In the genomic region with DNA sequence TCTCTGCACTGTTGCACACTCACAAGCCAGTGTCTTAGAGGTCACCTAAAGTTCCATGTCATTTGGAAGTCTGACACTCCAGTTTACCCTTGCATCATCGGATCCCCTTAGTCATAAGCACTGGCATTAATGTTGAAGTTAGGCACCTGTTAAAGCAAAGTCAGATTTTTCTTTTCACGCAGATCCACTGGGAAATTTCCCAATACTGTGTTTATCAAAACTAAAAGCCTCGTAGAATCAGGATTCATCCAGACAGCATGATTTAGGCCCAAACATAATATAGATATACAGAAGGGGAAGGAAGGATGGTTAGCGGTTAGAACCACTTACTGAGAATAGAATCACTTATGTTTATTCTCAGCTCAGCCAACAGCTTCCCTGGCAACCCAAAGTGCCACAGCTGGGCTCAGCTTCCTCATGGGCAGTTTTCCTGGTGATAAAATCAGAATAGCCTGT, we compare ENCODE assay signal across 9 cellular contexts. TPM values are rescaled to one million over a fixed set of nuclear protein-coding genes. Genes with fewer than 3 reads are reported as not detected.
DNase-seq lines count a peak whose midpoint lies in the region; ATAC-seq and TF ChIP-seq lines count a peak whose summit lies in the region.
"Had no signal": no experiment of that assay in that cellular context is flagged by ENCODE, and none has a peak within 500 bp of the region (broad histone marks: within the 10 kb centered on the region; RNA-seq: fewer than 3 reads in every experiment).

No MANE protein-coding gene starts in this region.

- TF ChIP-seq CTCF in DOHH2 (IDR thresholded peaks at IDR 0.05; ENCODE audit: low read depth, low read length, poor library complexity, severe bottlenecking) (no peak), progenitor cell of endocrine pancreas (IDR thresholded peaks at IDR 0.05; ENCODE audit: unreplicated experiment) (no peak)

- no peaks in the 10 kb centered on the region for H3K9me2 ChIP-seq in DOHH2 (replicated peaks; ENCODE audit: control insufficient read depth, low read length)

- DNase-seq in SKM-1 (lab: John Stamatoyannopoulos, UW; ENCODE audit: unreplicated experiment), result peak; percentile 75
- no peak for DNase-seq in memory B cell (ENCODE audit: low spot score in 2 of 2)
- no peak for DNase-seq in islet precursor cell
- DNase-seq in stimulated activated CD4-positive, alpha-beta T cell treated with anti-CD3 and anti-CD28 coated beads, Interleukin-2, amount 100 ng/mL, for 48 hours, result no peak
- no peak for DNase-seq in progenitor cell of endocrine pancreas (ENCODE audit: low spot score, unreplicated experiment)
- no peak for DNase-seq in activated effector memory CD4-positive, alpha-beta T cell treated with anti-CD3 and anti-CD28 coated beads, Interleukin-2, amount 50 U/mL, for 16 hours
- DNase-seq: activated CD4-positive, alpha-beta memory T cell treated with anti-CD3 and anti-CD28 coated beads, Interleukin-2, amount 10 ng/mL, durations not matched to agents 7 days and 5 days had no signal

- peak overlapping the region; percentile 22 for H3K27ac Mint-ChIP-seq in memory B cell
- H3K27ac Mint-ChIP-seq in progenitor cell of endocrine pancreas, result no peak overlapping the region
- H3K27ac Mint-ChIP-seq: activated CD4-positive, alpha-beta memory T cell treated with anti-CD3 and anti-CD28 coated beads, Interleukin-2, amount 10 ng/mL, durations not matched to agents 7 days and 5 days had no signal

- H3K36me3 Mint-ChIP-seq in memory B cell (no peaks in the 10 kb centered on the region), progenitor cell of endocrine pancreas (ENCODE audit: insufficient read depth) (no peaks in the 10 kb centered on the region)

- H3K27me3 Mint-ChIP-seq in memory B cell (peaks cover 1% of the 10 kb centered on the region), progenitor cell of endocrine pancreas (peaks cover 3% of the 10 kb centered on the region)
- H3K27me3 Mint-ChIP-seq: activated CD4-positive, alpha-beta memory T cell treated with anti-CD3 and anti-CD28 coated beads, Interleukin-2, amount 10 ng/mL, durations not matched to agents 7 days and 5 days had no signal

- no peaks in the 10 kb centered on the region for H3K36me3 ChIP-seq in DOHH2 (ENCODE audit: control insufficient read depth, low read length)

- H3K4me3 ChIP-seq in DOHH2 (ENCODE audit: low read length), result peak overlapping the region; percentile 45

- H3K27me3 ChIP-seq in DOHH2 (ENCODE audit: control insufficient read depth, low read length), result no peaks in the 10 kb centered on the region

- no peaks in the 10 kb centered on the region for H3K79me2 ChIP-seq in DOHH2 (ENCODE audit: control insufficient read depth, low read length)

- no peaks in the 10 kb centered on the region for H4K20me1 ChIP-seq in DOHH2 (ENCODE audit: control insufficient read depth, insufficient read depth, low read depth, low read length)

- no peaks in the 10 kb centered on the region for H3K9me3 ChIP-seq in DOHH2 (ENCODE audit: control insufficient read depth, insufficient read depth, low read length)

- peak overlapping the region; percentile 33; the same call in 1 of the 2 replicates for H3K27ac ChIP-seq in DOHH2 (ENCODE audit: low read depth, low read length)

- H3K4me1 Mint-ChIP-seq in memory B cell, result peaks cover 14% of the 10 kb centered on the region
- H3K4me1 Mint-ChIP-seq in progenitor cell of endocrine pancreas (ENCODE audit: low read depth), result no peaks in the 10 kb centered on the region

- H3F3A ChIP-seq in DOHH2 (ENCODE audit: control insufficient read depth, insufficient read depth), result no peaks in the 10 kb centered on the region

- peaks cover 41% of the 10 kb centered on the region for H3K4me1 ChIP-seq in DOHH2 (ENCODE audit: control insufficient read depth, low read length)

- H3K9me3 Mint-ChIP-seq in memory B cell (no peaks in the 10 kb centered on the region), progenitor cell of endocrine pancreas (ENCODE audit: low read depth) (no peaks in the 10 kb centered on the region)
- H3K9me3 Mint-ChIP-seq: activated CD4-positive, alpha-beta memory T cell treated with anti-CD3 and anti-CD28 coated beads, Interleukin-2, amount 10 ng/mL, durations not matched to agents 7 days and 5 days had no signal

- H3K4me3 Mint-ChIP-seq in memory B cell (peak overlapping the region; percentile 57), progenitor cell of endocrine pancreas (ENCODE audit: low read depth) (no peak overlapping the region)
- H3K4me3 Mint-ChIP-seq: activated CD4-positive, alpha-beta memory T cell treated with anti-CD3 and anti-CD28 coated beads, Interleukin-2, amount 10 ng/mL, durations not matched to agents 7 days and 5 days had no signal

- peak overlapping the region; percentile 82 for H3K4me2 ChIP-seq in DOHH2 (ENCODE audit: low read length)

- ATAC-seq in HG02973 (IDR thresholded peaks at IDR 0.05; ENCODE audit: unreplicated experiment) (peak; percentile 56), memory B cell (ENCODE audit: low read depth) (peak; percentile 78)

RNA-seq across cellular contexts. Expression of gene HAPSTR1, which starts 30.1 kb away (rescaled TPM):
- 77.6 and 79.7 TPM in 2 replicates for total RNA-seq in progenitor cell of endocrine pancreas
